Comparison of ENCODE assay signal across 1 cellular context in genomic region chr20:49765846-49766541, GRCh38.
TF ChIP-seq lines count a peak whose summit lies in the region.

No MANE protein-coding gene starts in this region.

TF ChIP-seq in SK-N-SH treated with all-trans-retinoic acid at 6 μM for 48 hours, 23 proteins besides CTCF, POLR2A, EP300 and RAD21 (continued from another document):
- TF ChIP-seq TSHZ2 (CRISPR knock-in tag; IDR thresholded peaks at IDR 0.05) (no peak), PATZ1 (CRISPR knock-in tag; IDR thresholded peaks at IDR 0.05; ENCODE audit: borderline replicate concordance) (no peak), ISL1 (CRISPR knock-in tag; IDR thresholded peaks at IDR 0.05) (no peak), ZC3H10 (CRISPR knock-in tag; IDR thresholded peaks at IDR 0.05) (no peak), ZNF565 (CRISPR knock-in tag; conservative IDR thresholded peaks at IDR 0.05; ENCODE audit: low read depth) (no peak), GLIS3 (CRISPR knock-in tag; IDR thresholded peaks at IDR 0.05) (no peak), SNAI2 (CRISPR knock-in tag; IDR thresholded peaks at IDR 0.05) (no peak), TOX (CRISPR knock-in tag; IDR thresholded peaks at IDR 0.05; ENCODE audit: borderline replicate concordance) (no peak), CSRNP3 (CRISPR knock-in tag; IDR thresholded peaks at IDR 0.05) (no peak), ESRRG (CRISPR knock-in tag; IDR thresholded peaks at IDR 0.05) (no peak), RARB (CRISPR knock-in tag; IDR thresholded peaks at IDR 0.05) (no peak)
